In the genomic region with DNA sequence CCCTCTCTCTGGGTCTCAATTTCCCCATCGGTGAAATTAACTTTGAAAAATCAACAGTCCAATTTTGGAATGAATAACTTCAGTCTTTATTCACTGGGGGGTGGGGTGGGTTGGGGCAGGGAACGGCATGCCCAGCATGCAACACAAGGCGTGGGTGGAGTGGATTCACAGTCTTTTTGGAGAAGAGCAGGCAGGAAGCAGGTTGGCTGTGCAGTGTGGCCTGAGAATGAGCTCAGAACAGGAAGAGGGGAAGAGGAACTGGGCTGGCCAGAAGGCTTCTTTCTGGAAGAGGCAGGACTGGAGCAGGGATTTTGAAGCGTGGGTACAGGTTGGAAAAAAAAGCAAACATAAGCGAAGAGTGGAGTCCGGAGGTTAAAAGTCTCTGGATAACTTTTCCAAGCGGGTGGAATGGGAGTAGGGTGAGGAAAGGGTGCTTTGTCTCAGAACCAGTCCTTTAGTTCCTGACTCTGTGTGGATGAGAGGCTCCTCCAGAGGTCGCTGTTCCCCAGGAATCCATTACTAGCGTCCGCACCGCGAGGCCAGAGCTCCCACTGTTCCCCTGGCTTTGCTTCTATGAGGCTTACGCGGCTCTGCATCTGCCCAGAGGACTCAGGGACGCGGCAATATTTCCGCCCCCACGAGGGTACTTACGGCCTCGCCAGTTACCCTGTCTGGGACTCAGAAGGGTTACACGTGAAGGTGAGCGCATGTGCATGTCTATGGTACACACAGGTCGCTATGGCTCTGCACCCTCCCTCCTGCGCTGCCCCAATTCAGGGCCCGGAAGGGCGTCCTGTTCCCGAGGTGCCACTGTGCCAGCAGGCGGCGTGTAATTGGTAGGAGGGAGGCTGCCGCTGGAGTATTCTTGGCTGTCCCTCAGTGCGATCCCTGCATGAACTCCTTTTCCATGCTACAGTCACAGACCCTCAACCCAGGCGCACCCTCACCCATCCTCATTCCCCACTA, we compare ENCODE assay signal across 8 cellular contexts. TPM values are rescaled to one million over a fixed set of nuclear protein-coding genes. Genes with fewer than 3 reads are reported as not detected.
A peak's percentile ranks its signal among the peaks of the same experiment; 100 is the strongest.
DNase-seq lines count a peak whose midpoint lies in the region; ATAC-seq and TF ChIP-seq lines count a peak whose summit lies in the region.

No MANE protein-coding gene starts in this region.

- H3K4me3 Mint-ChIP-seq in osteocyte (ENCODE audit: unreplicated experiment) = peak overlapping the region; percentile 36

- ATAC-seq in HG03159 (IDR thresholded peaks at IDR 0.05; ENCODE audit: unreplicated experiment) = peak; percentile 35
- ATAC-seq in activated naive CD4-positive, alpha-beta T cell treated with anti-CD3 and anti-CD28 coated beads, Interleukin-2, amount 50 U/mL, for 72 hours = peak; percentile 32 to 54

- in situ Hi-C loops in G401 (cut with HindIII; ENCODE audit: low sequenced_read_pairs) = no loop called here

- no peaks in the 10 kb centered on the region for H3K9me3 Mint-ChIP-seq in activated naive CD4-positive, alpha-beta T cell treated with anti-CD3 and anti-CD28 coated beads, Interleukin-2, amount 50 U/mL, for 72 hours
- no peaks in the 10 kb centered on the region for H3K9me3 Mint-ChIP-seq in osteocyte (ENCODE audit: unreplicated experiment)

- peak; percentile 90 for TF ChIP-seq CTCF in osteocyte (IDR thresholded peaks at IDR 0.05)

- peaks cover 7% of the 10 kb centered on the region for H3K27me3 Mint-ChIP-seq in osteocyte (ENCODE audit: unreplicated experiment)

- peaks cover 37% of the 10 kb centered on the region for H3K4me1 Mint-ChIP-seq in osteocyte (ENCODE audit: unreplicated experiment)

- peak; percentile 67 for DNase-seq in G401 (ENCODE audit: low spot score)
- peak; percentile 2 for DNase-seq in SHP77 treated with DMSO at 0.1 percent for 48 hours (lab: John Stamatoyannopoulos, UW)
- DNase-seq in activated naive CD4-positive, alpha-beta T cell treated with anti-CD3 and anti-CD28 coated beads, Interleukin-2, amount 50 U/mL, for 72 hours (ENCODE audit: low spot score in 2 of 2) = peak in 1 of 2 donors; percentile 68
- peak; percentile 56 for DNase-seq in glomerular visceral epithelial cell (ENCODE audit: extremely low spot score)
- peak; percentile 92 for DNase-seq in osteocyte (ENCODE audit: extremely low spot score, unreplicated experiment)
- DNase-seq in GOT3 (lab: John Stamatoyannopoulos, UW) = no peak
- DNase-seq in cortex of kidney (lab: John Stamatoyannopoulos, UW) = no peak

- peaks cover 6 to 21% of the 10 kb centered on the region in 2 donors for H3K36me3 Mint-ChIP-seq in activated naive CD4-positive, alpha-beta T cell treated with anti-CD3 and anti-CD28 coated beads, Interleukin-2, amount 50 U/mL, for 72 hours
- no peaks in the 10 kb centered on the region for H3K36me3 Mint-ChIP-seq in osteocyte (ENCODE audit: unreplicated experiment)

- peak overlapping the region in 1 of 2 donors; percentile 9 for H3K27ac Mint-ChIP-seq in activated naive CD4-positive, alpha-beta T cell treated with anti-CD3 and anti-CD28 coated beads, Interleukin-2, amount 50 U/mL, for 72 hours
- peak overlapping the region; percentile 82 for H3K27ac Mint-ChIP-seq in osteocyte (ENCODE audit: unreplicated experiment)

RNA-seq across cellular contexts. Expression of gene FOXD2, which starts 5.5 kb away (rescaled TPM):
- total RNA-seq in G401 (2014; rRNA removed; shearing (Covaris generic)) = 3.3 and 5.8 TPM in 2 replicates
- total RNA-seq in activated naive CD4-positive, alpha-beta T cell treated with anti-CD3 and anti-CD28 coated beads, Interleukin-2, amount 50 U/mL, for 72 hours = under 1 TPM; 0.09 to 0.18 TPM
- total RNA-seq in osteocyte = 1.0 and 1.5 TPM in 2 replicates

RNA-seq across cellular contexts. Expression of gene FOXE3, which starts 16.3 kb away (rescaled TPM):
- not detected in 2 replicates for total RNA-seq in G401 (2014; rRNA removed; shearing (Covaris generic))
- total RNA-seq in activated naive CD4-positive, alpha-beta T cell treated with anti-CD3 and anti-CD28 coated beads, Interleukin-2, amount 50 U/mL, for 72 hours = not detected
- total RNA-seq in osteocyte = not detected in 2 replicates

Comparison
In these comparisons a context has a peak if more than half of its experiments do, and no peak if none do; other contexts are left out.
1. DNase-seq: peak in G401 (single experiment), SHP77 treated with DMSO at 0.1 percent for 48 hours (single experiment), glomerular visceral epithelial cell (single experiment) and osteocyte (single experiment); none in GOT3 (single experiment) and cortex of kidney (single experiment).